Comparison of ENCODE assay signal across 12 cellular contexts in the genomic region with DNA sequence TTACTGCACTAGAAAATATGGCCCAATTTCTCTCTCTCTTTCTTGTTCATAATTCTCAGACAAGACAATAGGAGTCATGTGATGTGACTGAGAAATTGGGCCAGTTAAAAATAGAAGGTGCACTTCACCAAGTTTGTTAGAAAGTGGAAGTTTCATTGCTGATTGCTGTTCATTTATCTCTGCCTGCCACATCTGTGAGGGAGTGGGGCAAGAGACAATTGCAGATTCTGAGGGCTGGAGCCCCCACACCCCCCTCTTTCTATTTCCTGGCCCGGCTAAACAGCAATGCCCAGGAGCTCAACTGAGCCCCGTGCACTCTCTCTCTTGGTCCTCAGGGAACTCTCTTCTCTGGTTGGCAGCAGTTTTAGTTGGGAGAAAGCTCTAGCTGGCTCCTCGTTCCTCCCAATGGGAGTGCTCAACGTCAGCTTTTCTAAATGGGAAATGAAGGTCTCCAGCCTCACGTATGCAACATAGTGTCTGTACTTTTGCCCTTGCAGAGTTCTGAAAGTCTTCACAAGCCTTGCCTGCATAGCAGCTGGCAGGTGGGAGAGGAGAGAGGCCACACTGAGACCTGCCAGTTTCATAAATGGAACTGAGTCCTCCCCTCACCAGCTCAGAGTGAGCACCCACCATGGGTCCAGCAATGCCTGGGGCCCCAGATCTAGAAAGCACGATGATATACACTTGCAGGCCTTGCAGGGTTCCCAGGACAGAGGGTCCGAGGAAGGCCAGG.
DNase-seq lines count a peak whose midpoint lies in the region; ATAC-seq, FAIRE-seq and TF ChIP-seq lines count a peak whose summit lies in the region.
"Had no signal": no experiment of that assay in that cellular context is flagged by ENCODE, and none has a peak within 500 bp of the region (broad histone marks: within the 10 kb centered on the region; RNA-seq: fewer than 3 reads in every experiment).

No MANE protein-coding gene starts in this region.

- H3K27ac ChIP-seq in K562 (ENCODE audit: extremely low read depth, low read depth, low read length) (no peak overlapping the region), esophagus squamous epithelium (no peak overlapping the region)
- H3K27ac ChIP-seq: coronary artery, parathyroid adenoma had no signal

- FAIRE-seq in K562 (lab: Jason Lieb, UNC): no peak

- ATAC-seq in GM18519 (IDR thresholded peaks at IDR 0.05; ENCODE audit: low FRiP score, unreplicated experiment) (peak; percentile 96), GM21529 (IDR thresholded peaks at IDR 0.05; ENCODE audit: unreplicated experiment) (peak; percentile 87), HG03342 (IDR thresholded peaks at IDR 0.05; ENCODE audit: unreplicated experiment) (peak; percentile 87), K562 (no peak), T-helper 17 cell (no peak)

- no peak for TF ChIP-seq EP300 in K562 (IDR thresholded peaks at IDR 0.05; ENCODE audit: low read length)

- no peaks in the 10 kb centered on the region for H3K9me1 ChIP-seq in K562 (ENCODE audit: control insufficient read depth, insufficient read depth, low read length)

- no peak overlapping the region for H3K9ac ChIP-seq in K562 (ENCODE audit: insufficient read depth in 1 of 2, low read depth in 2 of 2, low read length in 2 of 2)
- H3K9ac ChIP-seq: parathyroid adenoma had no signal

- H3K27me3 ChIP-seq in K562 (ENCODE audit: control insufficient read depth in 2 of 2, insufficient read depth in 2 of 2, low read length in 2 of 2) (peaks cover 0 to 11% of the 10 kb centered on the region in 2 experiments; a peak in 2 of 5 replicates), esophagus squamous epithelium (no peaks in the 10 kb centered on the region)

- TF ChIP-seq POLR2A in K562 (conservative IDR thresholded peaks at IDR 0.05) (no peak), esophagus squamous epithelium (IDR thresholded peaks at IDR 0.05) (no peak)

- TF ChIP-seq CTCF in K562 (IDR thresholded peaks at IDR 0.05 in 2 of 3, conservative IDR thresholded peaks at IDR 0.05 in 1 of 3; ENCODE audit: insufficient read depth in 2 of 3, low read depth in 1 of 3, low read length in 3 of 3) (no peak), esophagus squamous epithelium (IDR thresholded peaks at IDR 0.05) (no peak)

- no peak overlapping the region for H2AFZ ChIP-seq in K562 (ENCODE audit: low read depth, low read length)
- H2AFZ ChIP-seq: parathyroid adenoma had no signal

- TF ChIP-seq RAD21 in K562 (CRISPR knock-in tag; conservative IDR thresholded peaks at IDR 0.05 in 1 of 2, IDR thresholded peaks at IDR 0.05 in 1 of 2): no peak

- no TSS peak for BruUV-seq in K562 (replicated peaks; lab: Mats Ljungman, UMichigan)

- H3K9me3 ChIP-seq in K562 (replicated peaks; ENCODE audit: control insufficient read depth, insufficient read depth, low read depth, low read length) (no peaks in the 10 kb centered on the region), T-helper 17 cell (ENCODE audit: control insufficient read depth, low read length, poor library complexity, severe bottlenecking) (no peaks in the 10 kb centered on the region), esophagus squamous epithelium (no peaks in the 10 kb centered on the region)

- intact Hi-C loops in K562 (cut with micrococcal nuclease) (no loop called here), esophagus squamous epithelium (cut with DNase I) (no loop called here)

- no peaks in the 10 kb centered on the region for H3K27me3 Mint-ChIP-seq in T-helper 17 cell

- in situ Hi-C loops in K562 (cut with MboI): no loop called here

- no peak overlapping the region for H3K4me3 Mint-ChIP-seq in T-helper 17 cell

- 1% methylated on average over 7 of the region's 7 CpGs for WGBS in K562 (ENCODE audit: insufficient coverage, low coverage, missing lambda C conversion rate)
- 31 to 40% methylated on average over 7 of the region's 7 CpGs for WGBS in esophagus squamous epithelium, 2 donors

- CTCF ChIA-PET in K562 (lab: Yijun Ruan, JAX; ENCODE audit: low intra/inter-chr PET ratio): no interaction called here

- DNase-seq in K562 (ENCODE audit: extremely low read depth in 1 of 4, low spot score in 3 of 4) (no peak), T-helper 17 cell (no peak), esophagus squamous epithelium (lab: John Stamatoyannopoulos, UW) (no peak), A172 (ENCODE audit: low spot score) (no peak)
- no peak for DNase-seq in activated effector memory CD4-positive, alpha-beta T cell treated with anti-CD3 and anti-CD28 coated beads, Interleukin-2, amount 50 U/mL, for 16 hours
- DNase-seq: DMS 273 treated with DMSO at 0.1 percent for 48 hours; stimulated activated CD8-positive, alpha-beta memory T cell treated with anti-CD3 and anti-CD28 coated beads, Interleukin-4, amount 100 ng/mL, for 48 hours had no signal

- no peaks in the 10 kb centered on the region for H3K36me3 ChIP-seq in K562 (ENCODE audit: control insufficient read depth, insufficient read depth, low read length)
- H3K36me3 ChIP-seq in esophagus squamous epithelium: no peaks in the 10 kb centered on the region

- no peaks in the 10 kb centered on the region for H3K79me2 ChIP-seq in K562 (ENCODE audit: control insufficient read depth, insufficient read depth, low read length)
- H3K79me2 ChIP-seq: parathyroid adenoma had no signal

- H4K20me1 ChIP-seq in K562 (replicated peaks; ENCODE audit: control insufficient read depth, insufficient read depth, low read length): no peaks in the 10 kb centered on the region

- POLR2A ChIA-PET in K562 (lab: Yijun Ruan, JAX): interaction anchor here (0.6 kb wide), 1 partner anchor 10 kb away, joined by 3 read pairs; no protein-coding TSS in a partner anchor

- H3K4me3 ChIP-seq in K562 (no peak overlapping the region), esophagus squamous epithelium (no peak overlapping the region)
- H3K4me3 ChIP-seq: coronary artery had no signal

- H3K4me2 ChIP-seq in K562 (ENCODE audit: insufficient read depth, low read length): no peak overlapping the region

- H3K36me3 Mint-ChIP-seq in T-helper 17 cell (ENCODE audit: low read depth): no peaks in the 10 kb centered on the region

- peaks cover 3% of the 10 kb centered on the region for H3K4me1 Mint-ChIP-seq in T-helper 17 cell

- no peak overlapping the region for H3K27ac Mint-ChIP-seq in T-helper 17 cell

- H3K4me1 ChIP-seq in K562 (replicated peaks in 1 of 2; ENCODE audit: control insufficient read depth in 2 of 2, insufficient read depth in 2 of 2, low read length in 2 of 2) (no peaks in the 10 kb centered on the region), esophagus squamous epithelium (no peaks in the 10 kb centered on the region)
- H3K4me1 ChIP-seq: parathyroid adenoma had no signal

TF ChIP-seq in K562, 482 proteins besides CTCF, POLR2A, EP300 and RAD21 (continues in another document):
- TF ChIP-seq ZNF347 (CRISPR knock-in tag; IDR thresholded peaks at IDR 0.05; ENCODE audit: low read depth) (no peak), ZFP30 (CRISPR knock-in tag; IDR thresholded peaks at IDR 0.05; ENCODE audit: borderline replicate concordance) (no peak), RBM14 (IDR thresholded peaks at IDR 0.05; ENCODE audit: borderline replicate concordance, insufficient read depth, low read depth, low read length) (no peak), ZNF668 (CRISPR knock-in tag; IDR thresholded peaks at IDR 0.05) (no peak), ZNF134 (CRISPR knock-in tag; conservative IDR thresholded peaks at IDR 0.05) (no peak)
- TF ChIP-seq, protein P1, sequence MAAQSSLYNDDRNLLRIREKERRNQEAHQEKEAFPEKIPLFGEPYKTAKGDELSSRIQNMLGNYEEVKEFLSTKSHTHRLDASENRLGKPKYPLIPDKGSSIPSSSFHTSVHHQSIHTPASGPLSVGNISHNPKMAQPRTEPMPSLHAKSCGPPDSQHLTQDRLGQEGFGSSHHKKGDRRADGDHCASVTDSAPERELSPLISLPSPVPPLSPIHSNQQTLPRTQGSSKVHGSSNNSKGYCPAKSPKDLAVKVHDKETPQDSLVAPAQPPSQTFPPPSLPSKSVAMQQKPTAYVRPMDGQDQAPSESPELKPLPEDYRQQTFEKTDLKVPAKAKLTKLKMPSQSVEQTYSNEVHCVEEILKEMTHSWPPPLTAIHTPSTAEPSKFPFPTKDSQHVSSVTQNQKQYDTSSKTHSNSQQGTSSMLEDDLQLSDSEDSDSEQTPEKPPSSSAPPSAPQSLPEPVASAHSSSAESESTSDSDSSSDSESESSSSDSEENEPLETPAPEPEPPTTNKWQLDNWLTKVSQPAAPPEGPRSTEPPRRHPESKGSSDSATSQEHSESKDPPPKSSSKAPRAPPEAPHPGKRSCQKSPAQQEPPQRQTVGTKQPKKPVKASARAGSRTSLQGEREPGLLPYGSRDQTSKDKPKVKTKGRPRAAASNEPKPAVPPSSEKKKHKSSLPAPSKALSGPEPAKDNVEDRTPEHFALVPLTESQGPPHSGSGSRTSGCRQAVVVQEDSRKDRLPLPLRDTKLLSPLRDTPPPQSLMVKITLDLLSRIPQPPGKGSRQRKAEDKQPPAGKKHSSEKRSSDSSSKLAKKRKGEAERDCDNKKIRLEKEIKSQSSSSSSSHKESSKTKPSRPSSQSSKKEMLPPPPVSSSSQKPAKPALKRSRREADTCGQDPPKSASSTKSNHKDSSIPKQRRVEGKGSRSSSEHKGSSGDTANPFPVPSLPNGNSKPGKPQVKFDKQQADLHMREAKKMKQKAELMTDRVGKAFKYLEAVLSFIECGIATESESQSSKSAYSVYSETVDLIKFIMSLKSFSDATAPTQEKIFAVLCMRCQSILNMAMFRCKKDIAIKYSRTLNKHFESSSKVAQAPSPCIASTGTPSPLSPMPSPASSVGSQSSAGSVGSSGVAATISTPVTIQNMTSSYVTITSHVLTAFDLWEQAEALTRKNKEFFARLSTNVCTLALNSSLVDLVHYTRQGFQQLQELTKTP (IDR thresholded peaks at IDR 0.05; ENCODE audit: low read depth in 1 of 2, partially characterized antibody in 2 of 2): no peak
- TF ChIP-seq, protein P2, sequence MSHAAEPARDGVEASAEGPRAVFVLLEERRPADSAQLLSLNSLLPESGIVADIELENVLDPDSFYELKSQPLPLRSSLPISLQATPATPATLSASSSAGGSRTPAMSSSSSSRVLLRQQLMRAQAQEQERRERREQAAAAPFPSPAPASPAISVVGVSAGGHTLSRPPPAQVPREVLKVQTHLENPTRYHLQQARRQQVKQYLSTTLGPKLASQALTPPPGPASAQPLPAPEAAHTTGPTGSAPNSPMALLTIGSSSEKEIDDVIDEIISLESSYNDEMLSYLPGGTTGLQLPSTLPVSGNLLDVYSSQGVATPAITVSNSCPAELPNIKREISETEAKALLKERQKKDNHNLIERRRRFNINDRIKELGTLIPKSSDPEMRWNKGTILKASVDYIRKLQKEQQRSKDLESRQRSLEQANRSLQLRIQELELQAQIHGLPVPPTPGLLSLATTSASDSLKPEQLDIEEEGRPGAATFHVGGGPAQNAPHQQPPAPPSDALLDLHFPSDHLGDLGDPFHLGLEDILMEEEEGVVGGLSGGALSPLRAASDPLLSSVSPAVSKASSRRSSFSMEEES (CRISPR knock-in tag; IDR thresholded peaks at IDR 0.05): peak; percentile 75

Comparison
In these comparisons a context has a peak if more than half of its experiments do, and no peak if none do; other contexts are left out.
1. ATAC-seq: peak in GM18519 (single experiment), GM21529 (single experiment) and HG03342 (single experiment); none in K562 (single experiment) and T-helper 17 cell (single experiment).